In the genomic region with DNA sequence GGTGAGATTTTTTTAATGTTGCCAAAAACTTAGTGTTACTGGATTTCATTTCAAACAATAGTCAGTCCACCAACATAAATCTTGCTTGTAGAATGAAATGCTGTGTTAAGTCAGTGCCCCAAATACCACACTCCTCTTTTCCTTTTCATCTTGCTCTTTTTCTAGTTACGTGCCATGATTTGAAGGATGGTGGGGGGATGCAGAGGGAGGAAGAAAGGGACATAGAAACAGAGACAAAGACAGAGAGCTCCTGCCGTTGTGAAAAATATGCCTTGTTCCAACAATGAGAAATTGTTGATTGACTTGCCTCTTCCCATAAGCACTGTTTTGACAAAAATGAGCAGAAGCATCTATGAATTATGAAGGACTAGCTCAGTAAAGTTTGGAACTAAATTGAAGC, we compare ENCODE assay signal across 1 cellular context.
TF ChIP-seq lines count a peak whose summit lies in the region.

No MANE protein-coding gene starts in this region.

TF ChIP-seq in GM23338, 12 proteins besides CTCF, POLR2A, EP300 and RAD21:
- 0 out of 2 replicates have a peak, but pooled peaks have one; percentile 5 for TF ChIP-seq NANOG (IDR thresholded peaks at IDR 0.05; ENCODE audit: borderline replicate concordance)
- no peak for TF ChIP-seq POLR2AphosphoS5 (IDR thresholded peaks at IDR 0.05; ENCODE audit: low read depth)
- no peak for TF ChIP-seq REST (IDR thresholded peaks at IDR 0.05; ENCODE audit: unreplicated experiment)
- no peak for TF ChIP-seq CREB1 (CRISPR knock-in tag; IDR thresholded peaks at IDR 0.05; ENCODE audit: low read depth)
- TF ChIP-seq ZNF462 (CRISPR knock-in tag; IDR thresholded peaks at IDR 0.05), result no peak
- TF ChIP-seq JUNB (IDR thresholded peaks at IDR 0.05; ENCODE audit: unreplicated experiment), result no peak
- TF ChIP-seq ZNF114 (CRISPR knock-in tag; IDR thresholded peaks at IDR 0.05), result no peak
